In the genomic region with DNA sequence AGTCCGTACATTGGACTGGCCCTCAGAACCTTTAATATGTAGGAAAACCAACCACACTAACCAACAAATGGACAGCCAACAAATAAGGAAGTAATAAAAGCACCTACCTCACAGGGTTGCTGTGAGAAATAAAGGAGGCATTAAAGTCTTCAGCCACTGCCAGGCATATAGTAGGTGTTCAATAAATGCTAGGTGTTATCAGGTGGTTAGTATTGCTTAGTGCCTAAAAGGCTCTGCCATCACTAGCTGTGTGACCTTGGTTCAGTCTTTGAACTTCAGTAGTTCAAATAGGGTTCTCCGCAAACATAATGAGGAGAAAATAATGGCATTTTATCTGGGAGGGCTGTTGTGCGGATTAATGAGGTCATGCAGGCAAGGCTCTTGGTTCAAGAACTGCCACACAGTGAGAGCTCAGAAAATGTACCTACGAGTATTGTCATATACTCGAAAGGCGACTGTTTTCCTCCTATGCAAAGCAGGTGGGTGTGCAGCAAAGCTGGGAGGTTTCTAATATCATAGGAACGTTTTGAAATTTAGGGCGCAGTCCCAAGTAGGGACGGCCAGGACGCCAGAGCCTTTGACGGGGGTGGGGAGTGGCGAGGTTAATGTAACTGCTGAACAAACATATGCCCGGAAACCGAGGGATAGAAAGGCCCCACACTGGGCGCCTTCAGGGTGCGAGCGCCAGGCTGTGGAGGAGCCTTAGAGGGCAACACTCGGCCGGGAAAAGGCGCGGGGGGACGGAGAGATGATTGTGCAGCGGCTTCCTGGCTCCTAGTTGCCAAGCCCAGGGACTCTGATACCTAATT, we compare ENCODE assay signal across 14 cellular contexts. TPM values are rescaled to one million over a fixed set of nuclear protein-coding genes. Genes with fewer than 3 reads are reported as not detected.
DNase-seq lines count a peak whose midpoint lies in the region; ATAC-seq and TF ChIP-seq lines count a peak whose summit lies in the region.
"Had no signal": no experiment of that assay in that cellular context is flagged by ENCODE, and none has a peak within 500 bp of the region (broad histone marks: within the 10 kb centered on the region; RNA-seq: fewer than 3 reads in every experiment).

No MANE protein-coding gene starts in this region.

- H3K4me1 ChIP-seq in OCI-LY1 (ENCODE audit: insufficient read depth, low read length, severe bottlenecking), result peaks cover 32% of the 10 kb centered on the region
- peaks cover 10% of the 10 kb centered on the region for H3K4me1 ChIP-seq in osteoblast (ENCODE audit: insufficient read depth, low read length)

- no peaks in the 10 kb centered on the region for H3K9me3 Mint-ChIP-seq in activated T-cell treated with anti-CD3 and anti-CD28 coated beads, Interleukin-2, amount 50 U/mL, for 72 hours

- ATAC-seq in activated T-cell treated with anti-CD3 and anti-CD28 coated beads, Interleukin-2, amount 50 U/mL, for 72 hours (replicated peaks in 1 of 2), result no peak

- H3F3A ChIP-seq in OCI-LY1 (ENCODE audit: insufficient read depth, low read length), result no peaks in the 10 kb centered on the region

- H2AFZ ChIP-seq in OCI-LY1 (ENCODE audit: low read length), result no peak overlapping the region
- H2AFZ ChIP-seq in osteoblast (ENCODE audit: low read length), result no peak overlapping the region

- H3K27me3 ChIP-seq in OCI-LY1 (ENCODE audit: insufficient read depth, low read length), result no peaks in the 10 kb centered on the region
- H3K27me3 ChIP-seq in osteoblast (ENCODE audit: insufficient read depth, low read length), result peaks cover 29% of the 10 kb centered on the region

- H3K79me2 ChIP-seq in OCI-LY1 (ENCODE audit: insufficient read depth, low read length), result no peaks in the 10 kb centered on the region
- H3K79me2 ChIP-seq in osteoblast (ENCODE audit: insufficient read depth, low read length), result no peaks in the 10 kb centered on the region

- peaks cover 88% of the 10 kb centered on the region for H3K27me3 Mint-ChIP-seq in activated T-cell treated with anti-CD3 and anti-CD28 coated beads, Interleukin-2, amount 50 U/mL, for 72 hours (ENCODE audit: low read depth)

- no peaks in the 10 kb centered on the region for H3K9me2 ChIP-seq in OCI-LY1 (ENCODE audit: low read depth, low read length)

- peaks cover 39% of the 10 kb centered on the region for H3K4me1 Mint-ChIP-seq in activated T-cell treated with anti-CD3 and anti-CD28 coated beads, Interleukin-2, amount 50 U/mL, for 72 hours (ENCODE audit: low read depth)

- peaks cover 0 to 3% of the 10 kb centered on the region in 2 donors for H3K36me3 Mint-ChIP-seq in activated T-cell treated with anti-CD3 and anti-CD28 coated beads, Interleukin-2, amount 50 U/mL, for 72 hours (ENCODE audit: insufficient read depth in 2 of 2)

- H3K9ac ChIP-seq in OCI-LY1 (ENCODE audit: low read length), result no peak overlapping the region

- TF ChIP-seq CTCF in OCI-LY1 (IDR thresholded peaks at IDR 0.05; ENCODE audit: low read length) (no peak), osteoblast (IDR thresholded peaks at IDR 0.05; ENCODE audit: extremely low read depth, low read depth, low read length) (no peak)

- H3K9me3 ChIP-seq in OCI-LY1 (ENCODE audit: low read length), result no peaks in the 10 kb centered on the region
- no peaks in the 10 kb centered on the region for H3K9me3 ChIP-seq in osteoblast (ENCODE audit: low read depth, low read length)
- H3K9me3 ChIP-seq: body of pancreas had no signal

- DNase-seq in activated T-cell treated with anti-CD3 and anti-CD28 coated beads, Interleukin-2, amount 50 U/mL, for 72 hours, result no peak
- DNase-seq in activated T-cell treated with anti-CD3 and anti-CD28 coated beads, Interleukin-2, amount 50 U/mL, for 1 hour, result no peak
- DNase-seq in germinal center (ENCODE audit: low spot score) (peak; percentile 38), retina (peak; percentile 57), osteoblast (ENCODE audit: insufficient read length, low spot score, missing footprints) (no peak), COLO668 (lab: John Stamatoyannopoulos, UW; ENCODE audit: unreplicated experiment) (no peak)
- no peak for DNase-seq in NK-92 treated with Interleukin-12 subunit alpha and Interleukin-12 subunit beta, amount 100 ng/mL, for 24 hours (lab: John Stamatoyannopoulos, UW)
- DNase-seq: body of pancreas, DMS53, midbrain, NCI-H1694 treated with DMSO at 0.1 percent for 48 hours had no signal

- H4K20me1 ChIP-seq in OCI-LY1 (ENCODE audit: insufficient read depth, low read length) (no peaks in the 10 kb centered on the region), osteoblast (ENCODE audit: insufficient read depth, low read length) (no peaks in the 10 kb centered on the region)

- H3K27ac ChIP-seq in OCI-LY1 (ENCODE audit: low read depth, low read length, poor library complexity, severe bottlenecking) (no peak overlapping the region), osteoblast (ENCODE audit: low read depth, low read length) (no peak overlapping the region)
- H3K27ac ChIP-seq: body of pancreas had no signal

- peak overlapping the region; percentile 76 to 85 for H3K4me3 Mint-ChIP-seq in activated T-cell treated with anti-CD3 and anti-CD28 coated beads, Interleukin-2, amount 50 U/mL, for 72 hours

- H3K36me3 ChIP-seq in OCI-LY1 (ENCODE audit: insufficient read depth, low read length), result no peaks in the 10 kb centered on the region
- no peaks in the 10 kb centered on the region for H3K36me3 ChIP-seq in osteoblast (ENCODE audit: insufficient read depth, low read length)

- H3K4me2 ChIP-seq in OCI-LY1 (ENCODE audit: low read length) (peak overlapping the region; percentile 87; the same call in 1 of the 2 replicates), osteoblast (ENCODE audit: insufficient read depth, low read length) (no peak overlapping the region)

- peak overlapping the region; percentile 60 for H3K4me3 ChIP-seq in OCI-LY1 (ENCODE audit: low read depth, low read length, poor library complexity, severe bottlenecking)
- H3K4me3 ChIP-seq in osteoblast (ENCODE audit: insufficient read depth, low read length), result no peak overlapping the region
- H3K4me3 ChIP-seq: body of pancreas had no signal

- H3K27ac Mint-ChIP-seq in activated T-cell treated with anti-CD3 and anti-CD28 coated beads, Interleukin-2, amount 50 U/mL, for 72 hours, result no peak overlapping the region

RNA-seq across cellular contexts. Expression of a gene that starts 7.0 kb away (rescaled TPM):
- total RNA-seq in activated T-cell treated with anti-CD3 and anti-CD28 coated beads, Interleukin-2, amount 50 U/mL, for 72 hours, result not detected
- not detected in 2 replicates for total RNA-seq in osteoblast
- total RNA-seq: body of pancreas, fibroblast of villous mesenchyme, renal cortical epithelial cell had no signal

RNA-seq across cellular contexts. Expression of a gene that starts 28.6 kb away (rescaled TPM):
- total RNA-seq in activated T-cell treated with anti-CD3 and anti-CD28 coated beads, Interleukin-2, amount 50 U/mL, for 72 hours, result 10 to 100 TPM; 22.9 to 31.1 TPM
- total RNA-seq in osteoblast, result 66.6 and 73.1 TPM in 2 replicates

Comparison
In these comparisons a context has a peak if more than half of its experiments do, and no peak if none do; other contexts are left out.
1. DNase-seq: peak in germinal center (single experiment) and retina (single experiment); none in activated T-cell treated with anti-CD3 and anti-CD28 coated beads, Interleukin-2, amount 50 U/mL, for 72 hours (0 of 2), activated T-cell treated with anti-CD3 and anti-CD28 coated beads, Interleukin-2, amount 50 U/mL, for 1 hour (single experiment), osteoblast (single experiment), NK-92 treated with Interleukin-12 subunit alpha and Interleukin-12 subunit beta, amount 100 ng/mL, for 24 hours (single experiment) and COLO668 (single experiment).